Comparison of ENCODE assay signal across 8 cellular contexts in genomic region chr20:62303049-62303326, GRCh38. TPM values are rescaled to one million over a fixed set of nuclear protein-coding genes. Genes with fewer than 3 reads are reported as not detected.
DNase-seq lines count a peak whose midpoint lies in the region; ATAC-seq and TF ChIP-seq lines count a peak whose summit lies in the region.

No MANE protein-coding gene starts in this region.

- peaks cover 7 to 26% of the 10 kb centered on the region in 2 experiments; a peak in 2 of 4 replicates for H3K4me1 ChIP-seq in SK-N-SH (ENCODE audit: control insufficient read depth in 1 of 2, insufficient read depth in 2 of 2, low read depth in 1 of 2, low read length in 1 of 2)

- POLR2A ChIA-PET in SK-N-SH (lab: Yijun Ruan, JAX) = interaction anchor here (0.7 kb wide), 1 partner anchor 50 kb away, joined by 4 read pairs; no protein-coding TSS in a partner anchor

- H3K36me3 Mint-ChIP-seq in activated naive CD4-positive, alpha-beta T cell treated with anti-CD3 and anti-CD28 coated beads, Interleukin-2, amount 50 U/mL, for 72 hours = peaks cover 13 to 31% of the 10 kb centered on the region in 2 donors
- H3K36me3 Mint-ChIP-seq in stimulated activated naive B cell treated with anti-CD40 and anti-IgM and Interleukin-4, amounts not matched to agents 10 μg/mL and 1 μg/mL and 100 μg/mL, for 72 hours = peaks cover 18 to 19% of the 10 kb centered on the region in 2 donors

- H3K36me3 ChIP-seq in SK-N-SH (replicated peaks in 1 of 2; ENCODE audit: control insufficient read depth in 1 of 2, insufficient read depth in 2 of 2, low read length in 1 of 2) = peaks cover 5 to 40% of the 10 kb centered on the region in 2 experiments

- no peak for DNase-seq in SK-N-SH
- no peak for DNase-seq in activated naive CD4-positive, alpha-beta T cell treated with anti-CD3 and anti-CD28 coated beads, Interleukin-2, amount 50 U/mL, for 72 hours (ENCODE audit: low spot score in 2 of 2)
- no peak for DNase-seq in stimulated activated naive B cell treated with anti-CD40 and anti-IgM and Interleukin-4, amounts not matched to agents 10 μg/mL and 1 μg/mL and 100 μg/mL, for 72 hours
- DNase-seq in central memory CD4-positive, alpha-beta T cell = no peak
- DNase-seq in HT-29 (ENCODE audit: low spot score) = no peak

- H2AFZ ChIP-seq in SK-N-SH (ENCODE audit: low read depth) = no peak overlapping the region

- H3F3A ChIP-seq in SK-N-SH (replicated peaks; ENCODE audit: insufficient read depth) = peaks cover 13% of the 10 kb centered on the region

- ATAC-seq in SK-N-SH treated with all-trans-retinoic acid at 6 μM for 48 hours = no peak
- ATAC-seq in activated naive CD4-positive, alpha-beta T cell treated with anti-CD3 and anti-CD28 coated beads, Interleukin-2, amount 50 U/mL, for 72 hours = no peak
- no peak for ATAC-seq in stimulated activated naive B cell treated with anti-CD40 and anti-IgM and Interleukin-4, amounts not matched to agents 10 μg/mL and 1 μg/mL and 100 μg/mL, for 72 hours (replicated peaks)
- no peak for ATAC-seq in HG02798 (IDR thresholded peaks at IDR 0.05; ENCODE audit: poor library complexity, unreplicated experiment)

- no peaks in the 10 kb centered on the region for H3K9me3 Mint-ChIP-seq in activated naive CD4-positive, alpha-beta T cell treated with anti-CD3 and anti-CD28 coated beads, Interleukin-2, amount 50 U/mL, for 72 hours
- no peaks in the 10 kb centered on the region for H3K9me3 Mint-ChIP-seq in stimulated activated naive B cell treated with anti-CD40 and anti-IgM and Interleukin-4, amounts not matched to agents 10 μg/mL and 1 μg/mL and 100 μg/mL, for 72 hours

- peak overlapping the region; percentile 96 to 97 for H3K4me3 ChIP-seq in SK-N-SH (ENCODE audit: low read depth in 2 of 2, low read length in 1 of 2)
- H3K4me3 ChIP-seq in iPS-18c (ENCODE audit: insufficient read depth, low read depth, low read length) = peak overlapping the region; percentile 84

- peak overlapping the region; percentile 95 to 96 for H3K4me3 Mint-ChIP-seq in stimulated activated naive B cell treated with anti-CD40 and anti-IgM and Interleukin-4, amounts not matched to agents 10 μg/mL and 1 μg/mL and 100 μg/mL, for 72 hours

- CTCF ChIA-PET in SK-N-SH (lab: Yijun Ruan, JAX) = interaction anchor here (1.0 to 3.1 kb wide), 15 partner anchors 12 to 155 kb away, joined by 3 to 25 read pairs (median 4); partner anchors contain the start of genes LAMA5 and RPS21

- H3K4me2 ChIP-seq in SK-N-SH = peak overlapping the region; percentile 93

- no peak for TF ChIP-seq EP300 in SK-N-SH (IDR thresholded peaks at IDR 0.05; ENCODE audit: borderline replicate concordance in 1 of 2, low read depth in 1 of 2, low read length in 1 of 2)

- H3K4me1 Mint-ChIP-seq in stimulated activated naive B cell treated with anti-CD40 and anti-IgM and Interleukin-4, amounts not matched to agents 10 μg/mL and 1 μg/mL and 100 μg/mL, for 72 hours = peaks cover 16 to 42% of the 10 kb centered on the region in 2 donors

- peaks cover 45% of the 10 kb centered on the region for H4K20me1 ChIP-seq in SK-N-SH (ENCODE audit: insufficient read depth)

- no peak for TF ChIP-seq RAD21 in SK-N-SH (IDR thresholded peaks at IDR 0.05; ENCODE audit: low read length)

- no peaks in the 10 kb centered on the region for H3K27me3 Mint-ChIP-seq in stimulated activated naive B cell treated with anti-CD40 and anti-IgM and Interleukin-4, amounts not matched to agents 10 μg/mL and 1 μg/mL and 100 μg/mL, for 72 hours

- peak overlapping the region; percentile 14 to 98 for H3K27ac Mint-ChIP-seq in activated naive CD4-positive, alpha-beta T cell treated with anti-CD3 and anti-CD28 coated beads, Interleukin-2, amount 50 U/mL, for 72 hours
- peak overlapping the region; percentile 99 for H3K27ac Mint-ChIP-seq in stimulated activated naive B cell treated with anti-CD40 and anti-IgM and Interleukin-4, amounts not matched to agents 10 μg/mL and 1 μg/mL and 100 μg/mL, for 72 hours

- H3K79me2 ChIP-seq in SK-N-SH (ENCODE audit: insufficient read depth) = peaks cover 44% of the 10 kb centered on the region

- 0% methylated on average over 1 of the region's 39 CpGs for WGBS in SK-N-SH (ENCODE audit: low lambda C conversion rate)

- TF ChIP-seq CTCF in SK-N-SH (IDR thresholded peaks at IDR 0.05) = no peak

- H3K9me2 ChIP-seq in SK-N-SH = no peaks in the 10 kb centered on the region

- H3K9ac ChIP-seq in SK-N-SH = peak overlapping the region; percentile 81

- peak overlapping the region; percentile 28 to 67; a peak in 3 of 4 replicates for H3K27ac ChIP-seq in SK-N-SH (ENCODE audit: low read depth in 2 of 2, low read length in 1 of 2)

- no peaks in the 10 kb centered on the region for H3K27me3 ChIP-seq in SK-N-SH (ENCODE audit: insufficient read depth)

- H3K9me3 ChIP-seq in SK-N-SH = no peaks in the 10 kb centered on the region
- H3K9me3 ChIP-seq in iPS-18c (ENCODE audit: control insufficient read depth, insufficient read depth, low read length) = peaks cover 3% of the 10 kb centered on the region

TF ChIP-seq in SK-N-SH, 30 proteins besides CTCF, POLR2A, EP300 and RAD21:
- no peak for TF ChIP-seq USF2 (IDR thresholded peaks at IDR 0.05; ENCODE audit: borderline replicate concordance, low read depth, low read length)
- TF ChIP-seq PBX3 (IDR thresholded peaks at IDR 0.05) = no peak
- no peak for TF ChIP-seq JUND (IDR thresholded peaks at IDR 0.05)
TF ChIP-seq in SK-N-SH: peak in this region for 0.

TF ChIP-seq in SK-N-SH treated with all-trans-retinoic acid at 6 μM for 48 hours, 23 proteins besides CTCF, POLR2A, EP300 and RAD21:
- no peak for TF ChIP-seq CREB5 (CRISPR knock-in tag; IDR thresholded peaks at IDR 0.05; ENCODE audit: low read depth)
- no peak for TF ChIP-seq BACH2 (CRISPR knock-in tag; IDR thresholded peaks at IDR 0.05; ENCODE audit: borderline replicate concordance)
- TF ChIP-seq TOX (CRISPR knock-in tag; IDR thresholded peaks at IDR 0.05; ENCODE audit: borderline replicate concordance) = no peak
- no peak for TF ChIP-seq SNAI2 (CRISPR knock-in tag; IDR thresholded peaks at IDR 0.05)
- TF ChIP-seq CSRNP3 (CRISPR knock-in tag; IDR thresholded peaks at IDR 0.05) = no peak
- TF ChIP-seq OSR1 (CRISPR knock-in tag; IDR thresholded peaks at IDR 0.05) = no peak
- TF ChIP-seq ZC3H10 (CRISPR knock-in tag; IDR thresholded peaks at IDR 0.05) = no peak
- TF ChIP-seq CSDC2 (CRISPR knock-in tag; IDR thresholded peaks at IDR 0.05) = no peak
- TF ChIP-seq TCF4 (CRISPR knock-in tag; IDR thresholded peaks at IDR 0.05; ENCODE audit: borderline replicate concordance) = no peak
- TF ChIP-seq TSHZ2 (CRISPR knock-in tag; IDR thresholded peaks at IDR 0.05) = no peak

RNA-seq across cellular contexts. Expression of gene ADRM1, which starts 0.2 kb away (rescaled TPM):
- 137 and 142 TPM in 2 replicates for polyA plus RNA-seq in SK-N-SH (2012; rRNA removed)
- polyA plus RNA-seq in SK-N-SH (2012; cell fraction: cytosol; rRNA removed) = 77.3 and 106 TPM in 2 replicates
- polyA plus RNA-seq in SK-N-SH (2012; cell fraction: nucleus; rRNA removed) = 122 and 167 TPM in 2 replicates
- 10 to 100 TPM; 92.6 to 93.6 TPM for total RNA-seq in activated naive CD4-positive, alpha-beta T cell treated with anti-CD3 and anti-CD28 coated beads, Interleukin-2, amount 50 U/mL, for 72 hours
- 659 and 752 TPM in 2 replicates for total RNA-seq in HT-29 (2014; rRNA removed; shearing (Covaris generic))
